Comparison of ENCODE assay signal across 6 cellular contexts in the genomic region with DNA sequence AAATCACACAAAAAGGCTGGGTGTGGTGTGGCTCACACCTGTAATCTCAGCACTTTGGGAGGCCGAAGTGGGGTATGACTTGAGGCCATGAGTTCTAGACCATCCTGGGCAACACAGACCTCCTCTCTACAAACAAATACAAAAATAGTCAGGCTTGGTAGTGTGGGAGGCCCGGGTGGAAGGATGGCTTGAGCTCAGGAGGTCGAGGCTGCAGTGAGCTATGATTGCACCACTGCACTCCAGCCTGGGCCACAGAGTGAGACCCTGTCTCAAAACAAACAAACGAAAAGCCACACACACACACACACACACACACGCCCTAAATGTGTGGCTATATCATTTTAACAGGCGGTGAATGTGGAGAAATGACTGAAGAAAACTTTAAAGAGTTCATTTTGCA. TPM values are rescaled to one million over a fixed set of nuclear protein-coding genes. Genes with fewer than 3 reads are reported as not detected.
DNase-seq lines count a peak whose midpoint lies in the region; ATAC-seq and TF ChIP-seq lines count a peak whose summit lies in the region.

No MANE protein-coding gene starts in this region.

- no peak for TF ChIP-seq POLR2A in erythroblast (IDR thresholded peaks at IDR 0.05; ENCODE audit: low read length)

- H3K4me3 Mint-ChIP-seq in Calu3 (ENCODE audit: low read depth, unreplicated experiment), result peak overlapping the region; percentile 92
- peak overlapping the region; percentile 89 for H3K4me3 Mint-ChIP-seq in activated CD8-positive, alpha-beta T cell treated with anti-CD3 and anti-CD28 coated beads for 36 hours
- H3K4me3 Mint-ChIP-seq in naive thymus-derived CD4-positive, alpha-beta T cell, result peak overlapping the region; percentile 90 to 98 (median 94)

- no peak overlapping the region for H3K4me3 ChIP-seq in naive thymus-derived CD4-positive, alpha-beta T cell (ENCODE audit: low read length)
- peak overlapping the region in 1 of 2 donors; percentile 99 for H3K4me3 ChIP-seq in left lung

- no peak overlapping the region for H3K27ac ChIP-seq in naive thymus-derived CD4-positive, alpha-beta T cell (ENCODE audit: low read depth, low read length)
- peak overlapping the region in 1 of 2 donors; percentile 93 for H3K27ac ChIP-seq in left lung

- CTCF ChIA-PET in Calu3 (lab: Charles Lee), result interaction anchor here (0.5 kb wide), 1 partner anchor 292 kb away, joined by 3 read pairs; no protein-coding TSS in a partner anchor
- CTCF ChIA-PET in activated CD8-positive, alpha-beta T cell treated with anti-CD3 and anti-CD28 coated beads for 36 hours (lab: Charles Lee), result interaction anchor here (0.7 to 1.6 kb wide), 3 partner anchors 23 to 34 kb away, joined by 3 to 4 read pairs (median 4); no protein-coding TSS in a partner anchor
- CTCF ChIA-PET in naive thymus-derived CD4-positive, alpha-beta T cell (lab: Charles Lee), result interaction anchor here (0.6 to 1.2 kb wide), 4 partner anchors 9 to 330 kb away, joined by 3 read pairs; no protein-coding TSS in a partner anchor

- peaks cover 6% of the 10 kb centered on the region for H3K9me3 Mint-ChIP-seq in Calu3 (ENCODE audit: low read depth, unreplicated experiment)
- H3K9me3 Mint-ChIP-seq in activated CD8-positive, alpha-beta T cell treated with anti-CD3 and anti-CD28 coated beads for 36 hours, result no peaks in the 10 kb centered on the region
- peaks cover 0 to 7% (median 0%) of the 10 kb centered on the region in 11 donors for H3K9me3 Mint-ChIP-seq in naive thymus-derived CD4-positive, alpha-beta T cell

- peak overlapping the region; percentile 17 for H3K27ac Mint-ChIP-seq in Calu3 (ENCODE audit: unreplicated experiment)
- H3K27ac Mint-ChIP-seq in activated CD8-positive, alpha-beta T cell treated with anti-CD3 and anti-CD28 coated beads for 36 hours, result peak overlapping the region; percentile 77
- peak overlapping the region; percentile 63 to 95 (median 94) for H3K27ac Mint-ChIP-seq in naive thymus-derived CD4-positive, alpha-beta T cell

- no peaks in the 10 kb centered on the region for H3K27me3 Mint-ChIP-seq in Calu3 (ENCODE audit: unreplicated experiment)
- no peaks in the 10 kb centered on the region for H3K27me3 Mint-ChIP-seq in activated CD8-positive, alpha-beta T cell treated with anti-CD3 and anti-CD28 coated beads for 36 hours
- no peaks in the 10 kb centered on the region for H3K27me3 Mint-ChIP-seq in naive thymus-derived CD4-positive, alpha-beta T cell

- POLR2A ChIA-PET in activated CD8-positive, alpha-beta T cell treated with anti-CD3 and anti-CD28 coated beads for 36 hours (lab: Charles Lee), result interaction anchor here (1.0 to 3.7 kb wide), 5 partner anchors 13 to 427 kb away, joined by 3 to 14 read pairs (median 3); no protein-coding TSS in a partner anchor
- POLR2A ChIA-PET in naive thymus-derived CD4-positive, alpha-beta T cell (lab: Charles Lee), result interaction anchor here (0.6 to 3.1 kb wide), 17 partner anchors 9 to 800 kb away, joined by 3 to 23 read pairs (median 5); a partner anchor contains a TSS

- no TSS peak for BruUV-seq in Calu3 (replicated peaks; lab: Mats Ljungman, UMichigan)

- DNase-seq in Calu3, result no peak
- no peak for DNase-seq in activated CD8-positive, alpha-beta T cell treated with anti-CD3 and anti-CD28 coated beads for 36 hours
- no peak for DNase-seq in naive thymus-derived CD4-positive, alpha-beta T cell
- DNase-seq in left lung, result no peak
- no peak for DNase-seq in NK-92 (lab: John Stamatoyannopoulos, UW; ENCODE audit: unreplicated experiment)
- DNase-seq in erythroblast (lab: John Stamatoyannopoulos, UW), result no peak

- H3K9me3 ChIP-seq in naive thymus-derived CD4-positive, alpha-beta T cell (ENCODE audit: control insufficient read depth in 2 of 3, low read length in 3 of 3), result no peaks in the 10 kb centered on the region
- H3K9me3 ChIP-seq in left lung, result no peaks in the 10 kb centered on the region

- intact Hi-C loops in Calu3 (cut with micrococcal nuclease; ENCODE audit: unreplicated experiment), result no loop called here
- intact Hi-C loops in activated CD8-positive, alpha-beta T cell treated with anti-CD3 and anti-CD28 coated beads for 36 hours (cut with micrococcal nuclease), result no loop called here
- intact Hi-C loops in naive thymus-derived CD4-positive, alpha-beta T cell (cut with micrococcal nuclease), result loop anchor here in 1 of 2 donors (10.0 kb wide), 3 partner anchors 334 to 1164 kb away; a partner anchor contains a TSS
- intact Hi-C loops in left lung (cut with DNase I), result no loop called here

- peaks cover 14% of the 10 kb centered on the region in 2 donors for H3K4me1 ChIP-seq in naive thymus-derived CD4-positive, alpha-beta T cell (ENCODE audit: control insufficient read depth in 2 of 2, insufficient read depth in 2 of 2, low read length in 2 of 2)
- H3K4me1 ChIP-seq in left lung, result peaks cover 6 to 17% of the 10 kb centered on the region in 2 donors

- ATAC-seq in activated CD8-positive, alpha-beta T cell treated with anti-CD3 and anti-CD28 coated beads for 36 hours, result no peak
- ATAC-seq in naive thymus-derived CD4-positive, alpha-beta T cell, result no peak
- ATAC-seq in left lung, result no peak

- H3K36me3 ChIP-seq in naive thymus-derived CD4-positive, alpha-beta T cell (ENCODE audit: control insufficient read depth in 2 of 3, insufficient read depth in 3 of 3, low read length in 3 of 3), result peaks cover 10 to 31% (median 11%) of the 10 kb centered on the region in 3 experiments
- H3K36me3 ChIP-seq in left lung, result peaks cover 0 to 31% of the 10 kb centered on the region in 2 donors

- no peaks in the 10 kb centered on the region for H3K27me3 ChIP-seq in naive thymus-derived CD4-positive, alpha-beta T cell (ENCODE audit: control insufficient read depth in 2 of 2, insufficient read depth in 2 of 2, low read length in 2 of 2)
- no peaks in the 10 kb centered on the region for H3K27me3 ChIP-seq in left lung

- H3K4me1 Mint-ChIP-seq in Calu3 (ENCODE audit: low read depth, unreplicated experiment), result no peaks in the 10 kb centered on the region
- H3K4me1 Mint-ChIP-seq in activated CD8-positive, alpha-beta T cell treated with anti-CD3 and anti-CD28 coated beads for 36 hours (ENCODE audit: low read depth), result peaks cover 16% of the 10 kb centered on the region
- H3K4me1 Mint-ChIP-seq in naive thymus-derived CD4-positive, alpha-beta T cell, result peaks cover 7 to 38% (median 18%) of the 10 kb centered on the region in 7 donors

- TF ChIP-seq CTCF in Calu3 (IDR thresholded peaks at IDR 0.05; ENCODE audit: unreplicated experiment) (no peak), left lung (IDR thresholded peaks at IDR 0.05) (no peak)
- TF ChIP-seq CTCF in activated CD8-positive, alpha-beta T cell treated with anti-CD3 and anti-CD28 coated beads for 36 hours (IDR thresholded peaks at IDR 0.05), result no peak

- peaks cover 36% of the 10 kb centered on the region for H3K36me3 Mint-ChIP-seq in Calu3 (ENCODE audit: insufficient read depth, unreplicated experiment)
- H3K36me3 Mint-ChIP-seq in activated CD8-positive, alpha-beta T cell treated with anti-CD3 and anti-CD28 coated beads for 36 hours (ENCODE audit: low read depth), result peaks cover 25% of the 10 kb centered on the region
- peaks cover 6 to 26% (median 14%) of the 10 kb centered on the region in 5 donors for H3K36me3 Mint-ChIP-seq in naive thymus-derived CD4-positive, alpha-beta T cell

RNA-seq across cellular contexts. Expression of a gene that starts 0.9 kb away (rescaled TPM):
- total RNA-seq in Calu3 (2022), result 6.3 and 7.8 TPM in 2 replicates
- 1 to 10 TPM; 6.2 to 7.7 TPM for total RNA-seq in activated CD8-positive, alpha-beta T cell treated with anti-CD3 and anti-CD28 coated beads for 36 hours
- total RNA-seq in naive thymus-derived CD4-positive, alpha-beta T cell, result 10 to 100 TPM; 11.7 to 36.2 (median 20.0) TPM
- 10 to 100 TPM in 1 of 2 donors, 1 to 10 TPM in 1; 5.4 to 14.0 TPM for polyA plus RNA-seq in naive thymus-derived CD4-positive, alpha-beta T cell
- total RNA-seq in left lung, result 10 to 100 TPM in 1 of 2 donors, 1 to 10 TPM in 1; 7.8 to 10.5 TPM

RNA-seq across cellular contexts. Expression of a gene that starts 10.1 kb away (rescaled TPM):
- total RNA-seq in Calu3 (2022) (not detected in 2 replicates), left lung (not detected)
- not detected for total RNA-seq in activated CD8-positive, alpha-beta T cell treated with anti-CD3 and anti-CD28 coated beads for 36 hours
- total RNA-seq in naive thymus-derived CD4-positive, alpha-beta T cell, result not detected
- polyA plus RNA-seq in naive thymus-derived CD4-positive, alpha-beta T cell, result not detected

RNA-seq across cellular contexts. Expression of a gene that starts 19.5 kb away (rescaled TPM):
- total RNA-seq in Calu3 (2022) (not detected in 2 replicates), left lung (not detected)
- not detected for total RNA-seq in activated CD8-positive, alpha-beta T cell treated with anti-CD3 and anti-CD28 coated beads for 36 hours
- not detected for total RNA-seq in naive thymus-derived CD4-positive, alpha-beta T cell
- polyA plus RNA-seq in naive thymus-derived CD4-positive, alpha-beta T cell, result not detected

RNA-seq across cellular contexts. Expression of a gene that starts 28.6 kb away (rescaled TPM):
- not detected in 2 replicates for total RNA-seq in Calu3 (2022)
- not detected for total RNA-seq in activated CD8-positive, alpha-beta T cell treated with anti-CD3 and anti-CD28 coated beads for 36 hours
- total RNA-seq in naive thymus-derived CD4-positive, alpha-beta T cell, result not detected
- polyA plus RNA-seq in naive thymus-derived CD4-positive, alpha-beta T cell, result not detected
- total RNA-seq in left lung, result not detected

RNA-seq across cellular contexts. Expression of a gene that starts 38.2 kb away (rescaled TPM):
- total RNA-seq in Calu3 (2022) (not detected in 2 replicates), left lung (not detected)
- not detected for total RNA-seq in activated CD8-positive, alpha-beta T cell treated with anti-CD3 and anti-CD28 coated beads for 36 hours
- not detected for total RNA-seq in naive thymus-derived CD4-positive, alpha-beta T cell
- polyA plus RNA-seq in naive thymus-derived CD4-positive, alpha-beta T cell, result not detected

Comparison
In these comparisons a context has a peak if more than half of its experiments do, and no peak if none do; other contexts are left out.
1. H3K27ac Mint-ChIP-seq: peak in every context shown above with its lines; median percentile 94 in naive thymus-derived CD4-positive, alpha-beta T cell; 77 in activated CD8-positive, alpha-beta T cell treated with anti-CD3 and anti-CD28 coated beads for 36 hours; 17 in Calu3.